Comparison of ENCODE assay signal across 8 cellular contexts in genomic region chr16:23556881-23557778, GRCh38. TPM values are rescaled to one million over a fixed set of nuclear protein-coding genes. Genes with fewer than 3 reads are reported as not detected.
A peak's percentile ranks its signal among the peaks of the same experiment; 100 is the strongest.
DNase-seq lines count a peak whose midpoint lies in the region; ATAC-seq and TF ChIP-seq lines count a peak whose summit lies in the region.

Gene EARS2 (minus strand): TSS chr16:23557350. CDS start chr16:23557343, 7 bp downstream.
Gene UBFD1 (plus strand): TSS chr16:23557727. CDS start chr16:23557743, 16 bp downstream.

- 7 to 30% methylated on average over 2 to 14 of the region's 65 CpGs for WGBS in gastroesophageal sphincter (ENCODE audit: low coverage in 1 of 2), 2 donors

- peak; percentile 97 for ATAC-seq in gastroesophageal sphincter

- no peak for TF ChIP-seq EP300 in gastroesophageal sphincter (IDR thresholded peaks at IDR 0.05)

- H3K36me3 ChIP-seq in GM06990 (ENCODE audit: control insufficient read depth, insufficient read depth, low read length) (peaks cover 14% of the 10 kb centered on the region), gastroesophageal sphincter (peaks cover 0 to 41% of the 10 kb centered on the region in 2 donors)

- H3K27ac ChIP-seq in gastroesophageal sphincter, result peak within 1 kb of the TSS; percentile 81 to 96 (median 92)

- peak; percentile 22 to 38 for TF ChIP-seq POLR2A in gastroesophageal sphincter (IDR thresholded peaks at IDR 0.05)

- no peaks in the 10 kb centered on the region for H3K27me3 ChIP-seq in GM06990 (replicated peaks; ENCODE audit: control insufficient read depth, insufficient read depth, low read length)
- H3K27me3 ChIP-seq in gastroesophageal sphincter, result no peaks in the 10 kb centered on the region

- in situ Hi-C loops in SK-MEL-5 (cut with HindIII; ENCODE audit: low pct_unique_long_range_greater_than_20kb, low sequenced_read_pairs), result no loop called here

- H3K4me3 ChIP-seq in GM06990 (replicated peaks; ENCODE audit: low read depth, low read length) (peak within 1 kb of the TSS; percentile 75), HFF-Myc (replicated peaks; ENCODE audit: low read depth, low read length) (peak within 1 kb of the TSS; percentile 73), gastroesophageal sphincter (peak within 1 kb of the TSS; percentile 91 to 99)

- DNase-seq in GM06990 (ENCODE audit: extremely low read depth, insufficient read length) (peak; percentile 100), HFF-Myc (ENCODE audit: extremely low read depth, low read depth) (peak; percentile 93), MV-4-11 (lab: John Stamatoyannopoulos, UW) (peak; percentile 98), SK-MEL-5 (ENCODE audit: low read depth, low spot score) (peak; percentile 98), non-pigmented ciliary epithelial cell (ENCODE audit: low read depth) (peak; percentile 87), superior temporal gyrus (ENCODE audit: extremely low spot score) (peak; percentile 99)
- DNase-seq in activated naive CD4-positive, alpha-beta T cell treated with Interleukin-2 at 50 U/mL for 16 hours, result peak; percentile 99

- H3K9me3 ChIP-seq in gastroesophageal sphincter, result no peaks in the 10 kb centered on the region

- TF ChIP-seq CTCF in GM06990 (IDR thresholded peaks at IDR 0.05; ENCODE audit: insufficient read depth, low read length, poor library complexity, severe bottlenecking), result peak; percentile 98
- peak; percentile 91 for TF ChIP-seq CTCF in HFF-Myc (IDR thresholded peaks at IDR 0.05; ENCODE audit: low read depth, low read length, missing control alignments)
- peak in 3 of 4 experiments; percentile 93 to 99 (median 95) for TF ChIP-seq CTCF in gastroesophageal sphincter (IDR thresholded peaks at IDR 0.05)

- peaks cover 6 to 45% (median 16%) of the 10 kb centered on the region in 3 donors for H3K4me1 ChIP-seq in gastroesophageal sphincter

RNA-seq across cellular contexts. Expression of gene EARS2, which starts in this region (rescaled TPM):
- 41.9 and 44.3 TPM in 2 replicates for total RNA-seq in SK-MEL-5 (2014; rRNA removed; shearing (Covaris generic))
- polyA plus RNA-seq in SK-MEL-5 (2015; cell fraction: cytosol; rRNA removed), result 67.5 and 73.0 TPM in 2 replicates
- 45.2 and 61.6 TPM in 2 replicates for polyA plus RNA-seq in SK-MEL-5 (2015; cell fraction: nucleus; rRNA removed)
- total RNA-seq in gastroesophageal sphincter, result 10 to 100 TPM in 3 of 4 donors, 1 to 10 TPM in 1; 9.5 to 28.5 (median 18.8) TPM

RNA-seq across cellular contexts. Expression of gene UBFD1, which starts in this region (rescaled TPM):
- 41.7 and 53.1 TPM in 2 replicates for total RNA-seq in SK-MEL-5 (2014; rRNA removed; shearing (Covaris generic))
- polyA plus RNA-seq in SK-MEL-5 (2015; cell fraction: cytosol; rRNA removed), result 95.2 and 98.0 TPM in 2 replicates
- 88.4 and 100 TPM in 2 replicates for polyA plus RNA-seq in SK-MEL-5 (2015; cell fraction: nucleus; rRNA removed)
- total RNA-seq in gastroesophageal sphincter, result 10 to 100 TPM; 54.5 to 81.3 (median 66.2) TPM

Comparison
In these comparisons a context has a peak if more than half of its experiments do, and no peak if none do; other contexts are left out.
1. Peak in every context shown above with its lines: DNase-seq, ATAC-seq, H3K4me3 ChIP-seq and H3K27ac ChIP-seq.